Comparison of ENCODE assay signal across 8 cellular contexts in the genomic region with DNA sequence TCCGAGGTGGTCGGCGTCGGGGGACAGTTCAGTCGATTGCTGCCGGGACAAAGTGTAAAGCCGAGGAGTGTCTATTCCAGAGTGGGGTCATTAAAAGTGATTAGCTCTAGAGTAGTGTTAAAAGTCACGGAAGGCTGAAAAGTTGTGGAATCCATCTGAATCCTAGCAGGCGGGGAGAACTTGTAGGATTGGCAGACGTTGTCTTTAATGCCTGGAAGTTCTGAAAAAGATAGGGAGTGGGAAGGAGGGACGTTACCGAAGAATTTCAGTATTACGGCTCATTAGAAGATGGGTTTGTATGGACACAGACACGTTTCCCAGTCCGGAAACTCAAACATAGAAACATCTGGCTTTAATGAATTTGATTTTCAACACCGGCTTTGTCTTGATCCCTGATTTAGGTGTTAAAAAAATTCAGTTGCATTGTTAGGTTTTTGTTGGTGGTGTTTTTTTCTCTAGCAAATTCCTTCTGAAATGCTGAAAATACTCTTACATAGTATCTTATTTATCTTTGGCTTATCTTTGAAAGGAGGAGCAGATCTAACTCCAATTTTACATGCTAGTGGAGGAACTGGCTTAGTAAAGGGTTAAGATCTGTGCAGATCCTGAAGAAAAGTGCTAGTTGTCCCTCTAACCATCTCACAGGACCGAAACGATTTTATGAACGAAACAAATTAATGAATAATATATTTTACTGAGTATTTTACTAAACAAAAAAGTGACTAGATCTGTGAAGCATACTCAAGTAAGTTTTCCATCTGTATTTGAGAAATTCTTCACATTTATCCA. TPM values are rescaled to one million over a fixed set of nuclear protein-coding genes. Genes with fewer than 3 reads are reported as not detected.
DNase-seq lines count a peak whose midpoint lies in the region; ATAC-seq and TF ChIP-seq lines count a peak whose summit lies in the region.

No MANE protein-coding gene starts in this region.

- DNase-seq in activated CD8-positive, alpha-beta memory T cell treated with anti-CD3 and anti-CD28 coated beads, Interleukin-2, amount 10 ng/mL, durations not matched to agents 7 days and 5 days = no peak
- no peak for DNase-seq in activated CD8-positive, alpha-beta memory T cell treated with anti-CD3 and anti-CD28 coated beads, Interleukin-2, amount 50 U/mL, for 4 hours
- DNase-seq in Panc1 (ENCODE audit: low read depth, low spot score) = no peak
- DNase-seq in effector memory CD4-positive, alpha-beta T cell = no peak
- DNase-seq in NCI-H1092 treated with DMSO at 0.1 percent for 48 hours (lab: John Stamatoyannopoulos, UW) = no peak

- H3K4me1 ChIP-seq in Panc1 (ENCODE audit: control insufficient read depth, insufficient read depth, low read length) (peaks cover 42% of the 10 kb centered on the region), mononuclear cell (ENCODE audit: insufficient read depth, low read length) (peaks cover 27% of the 10 kb centered on the region)
- peaks cover 7% of the 10 kb centered on the region for H3K4me1 ChIP-seq in effector memory CD4-positive, alpha-beta T cell (ENCODE audit: control insufficient read depth, insufficient read depth, low read length, poor library complexity, severe bottlenecking)

- H3K27me3 Mint-ChIP-seq in activated CD8-positive, alpha-beta memory T cell treated with anti-CD3 and anti-CD28 coated beads, Interleukin-2, amount 10 ng/mL, durations not matched to agents 7 days and 5 days = no peaks in the 10 kb centered on the region

- CTCF ChIA-PET in activated CD8-positive, alpha-beta memory T cell treated with anti-CD3 and anti-CD28 coated beads, Interleukin-2, amount 10 ng/mL, durations not matched to agents 7 days and 5 days (lab: Charles Lee) = interaction anchor here (1.1 to 1.9 kb wide), 4 partner anchors 10 to 260 kb away, joined by 3 to 6 read pairs (median 4); no protein-coding TSS in a partner anchor
- CTCF ChIA-PET in Panc1 (lab: Charles Lee) = no interaction called here

- peak overlapping the region; percentile 98 for H3K27ac ChIP-seq in Panc1 (ENCODE audit: low read length)
- peak overlapping the region; percentile 93 for H3K27ac ChIP-seq in effector memory CD4-positive, alpha-beta T cell (ENCODE audit: insufficient read depth, low read length, poor library complexity, severe bottlenecking)

- no peaks in the 10 kb centered on the region; the same call in none of the 2 replicates for H3K36me3 ChIP-seq in Panc1 (ENCODE audit: control insufficient read depth, insufficient read depth, low read length)
- H3K36me3 ChIP-seq in effector memory CD4-positive, alpha-beta T cell (ENCODE audit: control insufficient read depth, insufficient read depth, low read length) = no peaks in the 10 kb centered on the region

- TSS peak; percentile 70 for BruUV-seq in Panc1 (replicated peaks; lab: Mats Ljungman, UMichigan)

- H3K4me3 ChIP-seq in Panc1 (ENCODE audit: low read depth in 2 of 2, low read length in 2 of 2) = peak overlapping the region; percentile 85 to 93
- H3K4me3 ChIP-seq in effector memory CD4-positive, alpha-beta T cell (ENCODE audit: insufficient read depth, low read depth, low read length, poor library complexity, severe bottlenecking) = peak overlapping the region; percentile 98
- H3K4me3 ChIP-seq in mononuclear cell (ENCODE audit: low read length) = peak overlapping the region; percentile 97

- no peak for TF ChIP-seq CTCF in Panc1 (IDR thresholded peaks at IDR 0.05)

- H3K4me3 Mint-ChIP-seq in activated CD8-positive, alpha-beta memory T cell treated with anti-CD3 and anti-CD28 coated beads, Interleukin-2, amount 10 ng/mL, durations not matched to agents 7 days and 5 days = peak overlapping the region; percentile 96

- H3K27me3 ChIP-seq in Panc1 (ENCODE audit: control insufficient read depth, insufficient read depth, low read length) (no peaks in the 10 kb centered on the region), mononuclear cell (ENCODE audit: insufficient read depth, low read length) (no peaks in the 10 kb centered on the region)
- no peaks in the 10 kb centered on the region for H3K27me3 ChIP-seq in effector memory CD4-positive, alpha-beta T cell (replicated peaks; ENCODE audit: control insufficient read depth, insufficient read depth, low read length, poor library complexity, severe bottlenecking)

- H3K9me3 Mint-ChIP-seq in activated CD8-positive, alpha-beta memory T cell treated with anti-CD3 and anti-CD28 coated beads, Interleukin-2, amount 10 ng/mL, durations not matched to agents 7 days and 5 days (ENCODE audit: low read depth) = no peaks in the 10 kb centered on the region

- peaks cover 53% of the 10 kb centered on the region for H3K4me1 Mint-ChIP-seq in activated CD8-positive, alpha-beta memory T cell treated with anti-CD3 and anti-CD28 coated beads, Interleukin-2, amount 10 ng/mL, durations not matched to agents 7 days and 5 days

- POLR2A ChIA-PET in Panc1 (lab: Charles Lee) = no interaction called here

- H3K27ac Mint-ChIP-seq in activated CD8-positive, alpha-beta memory T cell treated with anti-CD3 and anti-CD28 coated beads, Interleukin-2, amount 10 ng/mL, durations not matched to agents 7 days and 5 days = peak overlapping the region; percentile 95

- H3K9me3 ChIP-seq in Panc1 (ENCODE audit: control insufficient read depth, insufficient read depth, low read depth, low read length) (no peaks in the 10 kb centered on the region; the same call in 1 of the 2 replicates), mononuclear cell (ENCODE audit: low read depth, low read length) (no peaks in the 10 kb centered on the region)
- no peaks in the 10 kb centered on the region for H3K9me3 ChIP-seq in effector memory CD4-positive, alpha-beta T cell (ENCODE audit: control insufficient read depth, low read length)

- peaks cover 11% of the 10 kb centered on the region for H3K36me3 Mint-ChIP-seq in activated CD8-positive, alpha-beta memory T cell treated with anti-CD3 and anti-CD28 coated beads, Interleukin-2, amount 10 ng/mL, durations not matched to agents 7 days and 5 days

- ATAC-seq in activated CD8-positive, alpha-beta memory T cell treated with anti-CD3 and anti-CD28 coated beads, Interleukin-2, amount 10 ng/mL, durations not matched to agents 7 days and 5 days = no peak
- ATAC-seq in Panc1 = peak; percentile 6; the same call in 1 of the 2 replicates
- no peak for ATAC-seq in HG03097 (IDR thresholded peaks at IDR 0.05; ENCODE audit: low FRiP score, unreplicated experiment)
- no peak for ATAC-seq in GM19452 (IDR thresholded peaks at IDR 0.05; ENCODE audit: unreplicated experiment)

- intact Hi-C loops in Panc1 (cut with micrococcal nuclease; ENCODE audit: unreplicated experiment) = loop anchor here (5.0 kb wide), 1 partner anchor 94 kb away; no protein-coding TSS in a partner anchor

- in situ Hi-C loops in Panc1 (cut with HindIII; ENCODE audit: low pct_unique_long_range_greater_than_20kb, low sequenced_read_pairs) = no loop called here

RNA-seq across cellular contexts. Expression of a gene that starts 0.9 kb away (rescaled TPM):
- total RNA-seq in activated CD8-positive, alpha-beta memory T cell treated with anti-CD3 and anti-CD28 coated beads, Interleukin-2, amount 10 ng/mL, durations not matched to agents 7 days and 5 days = 10 to 100 TPM; 35.5 to 41.4 TPM
- 46.4 TPM for total RNA-seq in Panc1 (2021; ENCODE audit: unreplicated experiment)
- 17.1 TPM for polyA plus RNA-seq in Panc1 (2012; ENCODE audit: insufficient read length)
- 78.5 TPM for total RNA-seq in mononuclear cell
